ENCODE assay signal across 25 cellular contexts in the genomic region with DNA sequence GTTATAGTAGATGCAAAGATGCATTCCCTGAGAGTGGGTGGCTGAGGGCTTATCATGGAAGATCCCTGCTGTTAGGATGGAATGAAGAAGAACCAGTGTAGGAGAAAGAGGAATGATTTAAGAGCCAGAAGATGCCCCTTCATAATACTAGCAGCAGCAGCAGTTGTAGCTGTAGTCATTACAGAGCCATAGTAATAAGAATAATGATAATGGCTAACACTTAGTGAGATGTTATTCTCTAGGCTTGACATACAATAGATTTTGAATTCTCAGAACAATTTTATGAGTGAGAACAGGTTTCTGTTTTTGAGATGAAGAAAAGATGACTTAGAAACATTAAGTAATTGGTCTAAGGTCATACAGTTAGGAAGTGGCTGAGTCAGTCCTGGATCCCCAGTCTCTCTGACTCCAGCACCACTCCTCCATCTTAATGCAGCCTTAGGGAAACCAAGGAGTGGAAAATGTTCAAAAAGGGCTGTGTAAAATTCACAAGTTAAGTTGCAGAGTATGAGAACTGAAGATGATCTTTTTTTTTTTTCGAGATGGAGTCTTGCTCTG.
"Had no signal": no experiment of that assay in that cellular context is flagged by ENCODE, and none has a peak within 500 bp of the region (broad histone marks: within the 10 kb centered on the region; RNA-seq: fewer than 3 reads in every experiment).

No MANE protein-coding gene starts in this region.

- H3K9me3 Mint-ChIP-seq: naive thymus-derived CD8-positive, alpha-beta T cell; nephron progenitor cell; neural crest cell; stimulated activated naive B cell treated with anti-CD40 and anti-IgM and Interleukin-4, amounts not matched to agents 10 μg/mL and 1 μg/mL and 100 μg/mL, for 72 hours; stimulated activated naive CD8-positive, alpha-beta T cell treated with anti-CD3 and anti-CD28 coated beads, Interleukin-15, Interleukin-2, amounts not matched to agents 100 ng/mL and 50 ng/mL, for 24 hours had no signal

- H3K36me3 Mint-ChIP-seq: naive thymus-derived CD8-positive, alpha-beta T cell; natural killer cell treated with Interleukin-12 subunit alpha and Interleukin-12 subunit beta and Interleukin-15 and Interleukin-18, amount 100 ng/mL, for 72 hours; stimulated activated naive B cell treated with anti-CD40 and anti-IgM and Interleukin-4, amounts not matched to agents 10 μg/mL and 1 μg/mL and 100 μg/mL, for 72 hours had no signal

- H3K36me3 ChIP-seq: neutrophil, pancreas, right lobe of liver, sigmoid colon, stomach, thoracic aorta, thyroid gland, tibial nerve, upper lobe of left lung, vagina had no signal

- H3K9me3 ChIP-seq: neutrophil, pancreas, psoas muscle, right lobe of liver, sigmoid colon, thoracic aorta, thyroid gland, tibial nerve, upper lobe of left lung, vagina had no signal

- DNase-seq: naive thymus-derived CD8-positive, alpha-beta T cell; nephron progenitor cell; nucleus accumbens; pancreas; psoas muscle; right cardiac atrium; right lobe of liver; sigmoid colon; small intestine; stimulated activated CD4-positive, alpha-beta T cell treated with anti-CD3 and anti-CD28 coated beads, Interleukin-1b, Interleukin-23, amount 100 ng/mL, for 48 hours; stimulated activated CD4-positive, alpha-beta T cell treated with anti-CD3 and anti-CD28 coated beads, Interleukin-4, amount 100 ng/mL, for 1 hour; stimulated activated CD4-positive, alpha-beta T cell treated with anti-CD3 and anti-CD28 coated beads, Interleukin-4, amount 100 ng/mL, for 4 hours; stimulated activated CD8-positive, alpha-beta memory T cell treated with anti-CD3 and anti-CD28 coated beads, Interleukin-4, amount 100 ng/mL, for 48 hours; stimulated activated naive B cell treated with anti-CD40 and anti-IgM and Interleukin-4, amounts not matched to agents 10 μg/mL and 1 μg/mL and 100 μg/mL, for 72 hours; stimulated activated naive CD4-positive, alpha-beta T cell treated with Interleukin-2 at 50 U/mL for 16 hours; stomach; thyroid gland; upper lobe of left lung had no signal

- H3K27ac ChIP-seq: neutrophil, pancreas, psoas muscle, right lobe of liver, sigmoid colon, stomach, thoracic aorta, thyroid gland, tibial nerve, upper lobe of left lung, vagina had no signal

- H3K4me3 ChIP-seq: pancreas, psoas muscle, right lobe of liver, sigmoid colon, stomach, thoracic aorta, thyroid gland, tibial nerve, upper lobe of left lung, vagina had no signal

- H3K4me1 ChIP-seq: pancreas, psoas muscle, right lobe of liver, sigmoid colon, stomach, tibial nerve, upper lobe of left lung, vagina had no signal

- H3K4me1 Mint-ChIP-seq: naive thymus-derived CD8-positive, alpha-beta T cell; nephron progenitor cell; neural crest cell; stimulated activated naive B cell treated with anti-CD40 and anti-IgM and Interleukin-4, amounts not matched to agents 10 μg/mL and 1 μg/mL and 100 μg/mL, for 72 hours had no signal

- H3K27ac Mint-ChIP-seq: naive thymus-derived CD8-positive, alpha-beta T cell; natural killer cell treated with Interleukin-12 subunit alpha and Interleukin-12 subunit beta and Interleukin-15 and Interleukin-18, amount 100 ng/mL, for 72 hours; nephron progenitor cell; stimulated activated naive B cell treated with anti-CD40 and anti-IgM and Interleukin-4, amounts not matched to agents 10 μg/mL and 1 μg/mL and 100 μg/mL, for 72 hours; stimulated activated naive CD8-positive, alpha-beta T cell treated with anti-CD3 and anti-CD28 coated beads, Interleukin-15, Interleukin-2, amounts not matched to agents 100 ng/mL and 50 ng/mL, for 24 hours had no signal

- H3K27me3 ChIP-seq: neutrophil, pancreas, right lobe of liver, sigmoid colon, thyroid gland, tibial nerve, upper lobe of left lung, vagina had no signal

- H3K4me3 Mint-ChIP-seq: naive thymus-derived CD8-positive, alpha-beta T cell; natural killer cell treated with Interleukin-12 subunit alpha and Interleukin-12 subunit beta and Interleukin-15 and Interleukin-18, amount 100 ng/mL, for 72 hours; nephron progenitor cell; neural crest cell; stimulated activated naive B cell treated with anti-CD40 and anti-IgM and Interleukin-4, amounts not matched to agents 10 μg/mL and 1 μg/mL and 100 μg/mL, for 72 hours; stimulated activated naive CD8-positive, alpha-beta T cell treated with anti-CD3 and anti-CD28 coated beads, Interleukin-15, Interleukin-2, amounts not matched to agents 100 ng/mL and 50 ng/mL, for 24 hours had no signal

- ATAC-seq: naive thymus-derived CD8-positive, alpha-beta T cell; pancreas; psoas muscle; right cardiac atrium; right lobe of liver; stimulated activated naive B cell treated with anti-CD40 and anti-IgM and Interleukin-4, amounts not matched to agents 10 μg/mL and 1 μg/mL and 100 μg/mL, for 72 hours had no signal
